In genomic region chr5:52786937-52787599, GRCh38 we compare ENCODE assay signal across 8 cellular contexts. TPM values are rescaled to one million over a fixed set of nuclear protein-coding genes. Genes with fewer than 3 reads are reported as not detected.
DNase-seq lines count a peak whose midpoint lies in the region; FAIRE-seq and TF ChIP-seq lines count a peak whose summit lies in the region.

No MANE protein-coding gene starts in this region.

- TF ChIP-seq CTCF in cardiac muscle cell (IDR thresholded peaks at IDR 0.05; ENCODE audit: low read depth, low read length) (peak; percentile 44), left ventricle myocardium inferior (IDR thresholded peaks at IDR 0.05; ENCODE audit: borderline replicate concordance) (peak; percentile 46), sigmoid colon (IDR thresholded peaks at IDR 0.05) (peak in 2 of 4 experiments; percentile 27 to 34)

- H3K4me3 ChIP-seq in cardiac muscle cell (peak overlapping the region; percentile 43), left ventricle myocardium inferior (peak overlapping the region; percentile 75), sigmoid colon (peak overlapping the region; percentile 75 to 83 (median 80))
- H3K4me3 ChIP-seq in Jurkat, Clone E6-1 (ENCODE audit: low read length): peak overlapping the region; percentile 49

- no peak overlapping the region for H3K27ac ChIP-seq in cardiac muscle cell
- H3K27ac ChIP-seq in left ventricle myocardium inferior (replicated peaks): peak overlapping the region; percentile 91
- peak overlapping the region; percentile 91 to 97 (median 95) for H3K27ac ChIP-seq in sigmoid colon

- TF ChIP-seq EP300 in sigmoid colon (IDR thresholded peaks at IDR 0.05): no peak

- TF ChIP-seq POLR2A in sigmoid colon (IDR thresholded peaks at IDR 0.05): no peak

- H3K4me1 ChIP-seq in cardiac muscle cell (ENCODE audit: low read depth): no peaks in the 10 kb centered on the region
- H3K4me1 ChIP-seq in left ventricle myocardium inferior: peaks cover 47% of the 10 kb centered on the region
- H3K4me1 ChIP-seq in sigmoid colon: peaks cover 0 to 32% (median 19%) of the 10 kb centered on the region in 4 donors

- H3K27me3 ChIP-seq in cardiac muscle cell (no peaks in the 10 kb centered on the region), left ventricle myocardium inferior (ENCODE audit: low read depth) (no peaks in the 10 kb centered on the region), sigmoid colon (no peaks in the 10 kb centered on the region)

- 2 to 5% methylated on average over 11 of the region's 11 CpGs for whole genome bisulfite sequencing in sigmoid colon, 2 donors

- peaks cover 3% of the 10 kb centered on the region for H3K36me3 Mint-ChIP-seq in activated T-helper 1 cell treated with anti-CD3 and anti-CD28 coated beads, Interleukin-12 subunit alpha, Interleukin-12 subunit beta, Interleukin-2, Interleukin-4 antibody, amounts not matched to agents 30 ng/mL and 10 ng/mL and 1 ng/mL, durations not matched to agents 14 hours and 24 hours and 36 hours (ENCODE audit: low read depth)

- H3K36me3 ChIP-seq in cardiac muscle cell (no peaks in the 10 kb centered on the region), left ventricle myocardium inferior (no peaks in the 10 kb centered on the region), sigmoid colon (no peaks in the 10 kb centered on the region)

- H3K4me3 Mint-ChIP-seq in activated T-helper 1 cell treated with anti-CD3 and anti-CD28 coated beads, Interleukin-12 subunit alpha, Interleukin-12 subunit beta, Interleukin-2, Interleukin-4 antibody, amounts not matched to agents 30 ng/mL and 10 ng/mL and 1 ng/mL, durations not matched to agents 14 hours and 24 hours and 36 hours: peak overlapping the region; percentile 91

- no peaks in the 10 kb centered on the region for H3K9me3 Mint-ChIP-seq in activated T-helper 1 cell treated with anti-CD3 and anti-CD28 coated beads, Interleukin-12 subunit alpha, Interleukin-12 subunit beta, Interleukin-2, Interleukin-4 antibody, amounts not matched to agents 30 ng/mL and 10 ng/mL and 1 ng/mL, durations not matched to agents 14 hours and 24 hours and 36 hours

- no peak for FAIRE-seq in RCC 7860 (lab: Jason Lieb, UNC)

- intact Hi-C loops in cardiac septum (cut with DNase I): loop anchor here (5.0 to 10.0 kb wide), 4 partner anchors 55 to 318 kb away; partner anchors contain the start of gene MOCS2
- intact Hi-C loops in activated T-helper 1 cell treated with anti-CD3 and anti-CD28 coated beads, Interleukin-12 subunit alpha, Interleukin-12 subunit beta, Interleukin-2, Interleukin-4 antibody, amounts not matched to agents 30 ng/mL and 10 ng/mL and 1 ng/mL, durations not matched to agents 14 hours and 24 hours and 36 hours (cut with micrococcal nuclease): loop anchor here (1.0 to 5.0 kb wide), 8 partner anchors 11 to 128 kb away; no protein-coding TSS in a partner anchor
- intact Hi-C loops in left ventricle myocardium inferior (cut with micrococcal nuclease): loop anchor here (5.0 to 10.0 kb wide), 2 partner anchors 82 to 130 kb away; no protein-coding TSS in a partner anchor
- intact Hi-C loops in sigmoid colon (cut with DNase I): loop anchor here (1.0 to 5.0 kb wide), 4 partner anchors 60 to 309 kb away; no protein-coding TSS in a partner anchor

- no peaks in the 10 kb centered on the region for H3K9me3 ChIP-seq in cardiac muscle cell (ENCODE audit: low read depth)
- H3K9me3 ChIP-seq in left ventricle myocardium inferior (replicated peaks): no peaks in the 10 kb centered on the region
- H3K9me3 ChIP-seq in sigmoid colon: no peaks in the 10 kb centered on the region

- peaks cover 33% of the 10 kb centered on the region for H3K4me1 Mint-ChIP-seq in activated T-helper 1 cell treated with anti-CD3 and anti-CD28 coated beads, Interleukin-12 subunit alpha, Interleukin-12 subunit beta, Interleukin-2, Interleukin-4 antibody, amounts not matched to agents 30 ng/mL and 10 ng/mL and 1 ng/mL, durations not matched to agents 14 hours and 24 hours and 36 hours (ENCODE audit: low read depth)

- DNase-seq in cardiac muscle cell (ENCODE audit: low read depth in 1 of 2, low spot score in 1 of 2) (peak in 1 of 2 donors; percentile 44), cardiac septum (ENCODE audit: low spot score) (no peak), left ventricle myocardium inferior (no peak), sigmoid colon (peak; percentile 67), RCC 7860 (ENCODE audit: low spot score) (no peak), NCI-H187 (lab: John Stamatoyannopoulos, UW) (no peak)
- DNase-seq in Jurkat, Clone E6-1 (ENCODE audit: low read depth, low spot score): no peak
- peak; percentile 12 for DNase-seq in activated T-helper 1 cell treated with anti-CD3 and anti-CD28 coated beads, Interleukin-12 subunit alpha, Interleukin-12 subunit beta, Interleukin-2, Interleukin-4 antibody, amounts not matched to agents 30 ng/mL and 10 ng/mL and 1 ng/mL, durations not matched to agents 14 hours and 24 hours and 36 hours (ENCODE audit: low spot score)

- H3K27ac Mint-ChIP-seq in activated T-helper 1 cell treated with anti-CD3 and anti-CD28 coated beads, Interleukin-12 subunit alpha, Interleukin-12 subunit beta, Interleukin-2, Interleukin-4 antibody, amounts not matched to agents 30 ng/mL and 10 ng/mL and 1 ng/mL, durations not matched to agents 14 hours and 24 hours and 36 hours: no peak overlapping the region

- peaks cover 15% of the 10 kb centered on the region for H3K27me3 Mint-ChIP-seq in activated T-helper 1 cell treated with anti-CD3 and anti-CD28 coated beads, Interleukin-12 subunit alpha, Interleukin-12 subunit beta, Interleukin-2, Interleukin-4 antibody, amounts not matched to agents 30 ng/mL and 10 ng/mL and 1 ng/mL, durations not matched to agents 14 hours and 24 hours and 36 hours (ENCODE audit: insufficient read depth)

RNA-seq across cellular contexts. Expression of gene ITGA1, which starts 0.6 kb away (rescaled TPM):
- total RNA-seq in cardiac muscle cell: 2.9 and 6.8 TPM in 2 replicates
- polyA plus RNA-seq in cardiac muscle cell: 2.1 and 7.3 TPM in 2 replicates
- 40.3 TPM for total RNA-seq in cardiac septum
- polyA plus RNA-seq in Jurkat, Clone E6-1 (2012; ENCODE audit: insufficient read depth, insufficient read length): 1.2 TPM
- 2.2 and 2.5 TPM in 2 replicates for total RNA-seq in activated T-helper 1 cell treated with anti-CD3 and anti-CD28 coated beads, Interleukin-12 subunit alpha, Interleukin-12 subunit beta, Interleukin-2, Interleukin-4 antibody, amounts not matched to agents 30 ng/mL and 10 ng/mL and 1 ng/mL, durations not matched to agents 14 hours and 24 hours and 36 hours
- 28.4 TPM for total RNA-seq in left ventricle myocardium inferior
- total RNA-seq in sigmoid colon: 100 to 1,000 TPM; 162 to 511 (median 209) TPM
- 1 to 10 TPM; 1.8 to 8.0 (median 4.4) TPM for polyA plus RNA-seq in sigmoid colon

RNA-seq across cellular contexts. Expression of gene PELO, which starts 0.6 kb away (rescaled TPM):
- 15.3 and 15.6 TPM in 2 replicates for total RNA-seq in cardiac muscle cell
- polyA plus RNA-seq in cardiac muscle cell: 14.5 and 16.8 TPM in 2 replicates
- 29.3 TPM for total RNA-seq in cardiac septum
- polyA plus RNA-seq in Jurkat, Clone E6-1 (2012; ENCODE audit: insufficient read depth, insufficient read length): 12.3 TPM
- total RNA-seq in activated T-helper 1 cell treated with anti-CD3 and anti-CD28 coated beads, Interleukin-12 subunit alpha, Interleukin-12 subunit beta, Interleukin-2, Interleukin-4 antibody, amounts not matched to agents 30 ng/mL and 10 ng/mL and 1 ng/mL, durations not matched to agents 14 hours and 24 hours and 36 hours: 19.4 and 20.0 TPM in 2 replicates
- 19.7 TPM for total RNA-seq in left ventricle myocardium inferior
- 10 to 100 TPM; 37.1 to 60.1 (median 44.7) TPM for total RNA-seq in sigmoid colon
- 1 to 10 TPM; 3.9 to 8.3 (median 7.8) TPM for polyA plus RNA-seq in sigmoid colon

Comparison
In these comparisons a context has a peak if more than half of its experiments do, and no peak if none do; other contexts are left out.
1. DNase-seq: peak in activated T-helper 1 cell treated with anti-CD3 and anti-CD28 coated beads, Interleukin-12 subunit alpha, Interleukin-12 subunit beta, Interleukin-2, Interleukin-4 antibody, amounts not matched to agents 30 ng/mL and 10 ng/mL and 1 ng/mL, durations not matched to agents 14 hours and 24 hours and 36 hours (single experiment) and sigmoid colon (single experiment); none in cardiac septum (single experiment), Jurkat, Clone E6-1 (single experiment), left ventricle myocardium inferior (single experiment), RCC 7860 (single experiment) and NCI-H187 (0 of 2).
2. Peak in every context shown above with its lines, with median percentiles within 50 percentile points of each other: H3K4me3 ChIP-seq.